In genomic region chr20:23143098-23143497, GRCh38 we compare ENCODE assay signal across 8 cellular contexts. TPM values are rescaled to one million over a fixed set of nuclear protein-coding genes. Genes with fewer than 3 reads are reported as not detected.
A peak's percentile ranks its signal among the peaks of the same experiment; 100 is the strongest.
DNase-seq lines count a peak whose midpoint lies in the region; ATAC-seq and TF ChIP-seq lines count a peak whose summit lies in the region.

No MANE protein-coding gene starts in this region.

- H3K4me1 ChIP-seq in SJSA1 (replicated peaks) (peaks cover 51% of the 10 kb centered on the region), esophagus muscularis mucosa (peaks cover 18 to 42% (median 32%) of the 10 kb centered on the region in 4 donors), parathyroid adenoma (no peaks in the 10 kb centered on the region)

- H3K27me3 ChIP-seq in SJSA1 (replicated peaks) (no peaks in the 10 kb centered on the region), esophagus muscularis mucosa (no peaks in the 10 kb centered on the region), parathyroid adenoma (ENCODE audit: control insufficient read depth, insufficient read depth, low read length) (no peaks in the 10 kb centered on the region)

- TF ChIP-seq CTCF in esophagus muscularis mucosa (IDR thresholded peaks at IDR 0.05) = no peak
- no peak for TF ChIP-seq CTCF in parathyroid adenoma (IDR thresholded peaks at IDR 0.05)

- no peak overlapping the region for H2AFZ ChIP-seq in parathyroid adenoma

- no peak overlapping the region for H3K4me2 ChIP-seq in parathyroid adenoma (ENCODE audit: low read length)

- intact Hi-C loops in esophagus muscularis mucosa (cut with DNase I) = no loop called here

- no peak for ATAC-seq in GM19463 (IDR thresholded peaks at IDR 0.05; ENCODE audit: unreplicated experiment)
- ATAC-seq in GM18909 (IDR thresholded peaks at IDR 0.05; ENCODE audit: poor library complexity, unreplicated experiment) = no peak

- H3K27ac ChIP-seq in SJSA1 (peak overlapping the region; percentile 79), esophagus muscularis mucosa (replicated peaks in 1 of 4) (peak overlapping the region; percentile 40 to 63 (median 56)), parathyroid adenoma (peak overlapping the region; percentile 15)

- H3K79me2 ChIP-seq in parathyroid adenoma = no peaks in the 10 kb centered on the region

- peak; percentile 64 for DNase-seq in HK-2 (ENCODE audit: unreplicated experiment)
- peak; percentile 63 to 79 for DNase-seq in SJSA1 (ENCODE audit: low read depth in 1 of 2, low spot score in 2 of 2)
- DNase-seq in esophagus muscularis mucosa (ENCODE audit: extremely low spot score) = no peak
- no peak for DNase-seq in stimulated activated CD8-positive, alpha-beta memory T cell treated with anti-CD3 and anti-CD28 coated beads, Interleukin-4, amount 100 ng/mL, for 48 hours
- DNase-seq in activated T-cell treated with anti-CD3 and anti-CD28 coated beads, Interleukin-2, amount 50 U/mL, for 48 hours = no peak

- no peaks in the 10 kb centered on the region for H3K36me3 ChIP-seq in SJSA1
- no peaks in the 10 kb centered on the region for H3K36me3 ChIP-seq in esophagus muscularis mucosa
- no peaks in the 10 kb centered on the region for H3K36me3 ChIP-seq in parathyroid adenoma (ENCODE audit: control insufficient read depth, insufficient read depth, low read length)

- no peaks in the 10 kb centered on the region for H3K9me3 ChIP-seq in SJSA1 (replicated peaks)
- no peaks in the 10 kb centered on the region for H3K9me3 ChIP-seq in esophagus muscularis mucosa
- H3K9me3 ChIP-seq in parathyroid adenoma (ENCODE audit: control insufficient read depth, low read length) = no peaks in the 10 kb centered on the region

- WGBS in esophagus muscularis mucosa = 36% methylated on average over 5 of the region's 5 CpGs

- no peak overlapping the region for H3K9ac ChIP-seq in parathyroid adenoma

- no peak for TF ChIP-seq EP300 in esophagus muscularis mucosa (IDR thresholded peaks at IDR 0.05)

- TF ChIP-seq POLR2A in esophagus muscularis mucosa (IDR thresholded peaks at IDR 0.05; ENCODE audit: low read depth) = no peak

- no peak overlapping the region for H3K4me3 ChIP-seq in SJSA1
- H3K4me3 ChIP-seq in esophagus muscularis mucosa = no peak overlapping the region
- no peak overlapping the region for H3K4me3 ChIP-seq in parathyroid adenoma (ENCODE audit: low read depth, low read length)

RNA-seq across cellular contexts. Expression of gene CD93, which starts 57.0 kb away (rescaled TPM):
- not detected in 2 replicates for total RNA-seq in SJSA1 (2014; rRNA removed; shearing (Covaris generic))
- 10 to 100 TPM; 24.5 to 80.7 (median 66.0) TPM for total RNA-seq in esophagus muscularis mucosa

Comparison
In these comparisons a context has a peak if more than half of its experiments do, and no peak if none do; other contexts are left out.
1. DNase-seq: peak in HK-2 (single experiment) and SJSA1 (2 of 2); none in esophagus muscularis mucosa (single experiment), stimulated activated CD8-positive, alpha-beta memory T cell treated with anti-CD3 and anti-CD28 coated beads, Interleukin-4, amount 100 ng/mL, for 48 hours (single experiment) and activated T-cell treated with anti-CD3 and anti-CD28 coated beads, Interleukin-2, amount 50 U/mL, for 48 hours (0 of 2).
2. H3K27ac ChIP-seq: peak in every context shown above with its lines; median percentile 79 in SJSA1; 56 in esophagus muscularis mucosa; 15 in parathyroid adenoma.
3. RNA of gene CD93, which starts 57.0 kb away (total RNA-seq): 24.5 to 80.7 TPM in esophagus muscularis mucosa; not detected in SJSA1; every median in the first group is over 10 times any median in the second.